9 cellular contexts compared by ENCODE assay signal in the genomic region with DNA sequence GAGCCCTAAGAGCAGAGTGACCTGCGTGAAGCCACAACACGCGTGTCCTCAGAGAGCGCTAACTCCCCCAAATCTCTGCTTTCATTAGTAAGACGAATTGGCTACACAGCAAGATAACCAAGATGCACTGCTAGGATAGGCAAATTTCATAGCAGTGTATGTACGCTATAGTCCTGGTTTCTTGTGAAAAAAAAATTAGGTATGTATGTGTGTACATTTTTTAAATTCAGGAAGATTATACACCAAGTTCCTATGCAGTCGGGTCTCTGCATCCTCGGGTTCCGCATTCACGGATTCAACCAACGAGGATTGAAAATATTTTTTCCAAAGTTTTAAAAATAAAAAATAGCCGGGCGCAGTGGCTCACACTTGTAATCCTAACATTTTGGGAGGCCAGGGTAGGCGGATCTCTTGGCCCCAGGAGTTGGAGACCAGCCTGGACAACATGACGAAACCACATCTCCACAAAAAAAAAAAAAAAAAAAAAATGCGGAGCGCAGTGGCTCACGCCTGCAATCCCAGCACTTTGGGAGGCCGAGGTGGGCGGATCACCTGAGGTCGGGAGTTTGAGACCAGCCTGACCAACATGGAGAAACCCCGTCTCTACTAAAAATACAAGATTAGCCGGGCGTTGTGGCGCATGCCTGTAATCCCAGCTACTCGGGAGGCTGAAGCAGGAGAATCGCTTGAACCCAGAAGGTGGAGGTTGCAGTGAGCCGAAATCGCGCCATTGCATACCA. TPM values are rescaled to one million over a fixed set of nuclear protein-coding genes. Genes with fewer than 3 reads are reported as not detected.
DNase-seq lines count a peak whose midpoint lies in the region; ATAC-seq and TF ChIP-seq lines count a peak whose summit lies in the region.
"Not testable (repeated sequence)": the region's sequence is repeated elsewhere in the genome, so short reads cannot be mapped to it uniquely, and the experiment has no call there.
"Had no signal": no experiment of that assay in that cellular context is flagged by ENCODE, and none has a peak within 500 bp of the region (broad histone marks: within the 10 kb centered on the region; RNA-seq: fewer than 3 reads in every experiment).

No MANE protein-coding gene starts in this region.

- peaks cover 16% of the 10 kb centered on the region for H3K36me3 Mint-ChIP-seq in CD8-positive, alpha-beta T cell
- not testable (repeated sequence) for H3K36me3 Mint-ChIP-seq in activated naive CD8-positive, alpha-beta T cell treated with anti-CD3 and anti-CD28 coated beads for 36 hours; endodermal cell (ENCODE audit: low read depth); nephron progenitor cell (ENCODE audit: low read depth)

- WGBS in endodermal cell (ENCODE audit: insufficient coverage in 1 of 2, insufficient read length in 1 of 2), 2 experiments = 2 to 73% methylated on average over 5 to 30 of the region's 30 CpGs
- 44% methylated on average over 30 of the region's 30 CpGs for WGBS in suprapubic skin

- H3K27me3 ChIP-seq in CD8-positive, alpha-beta T cell (ENCODE audit: insufficient read depth, low read length); RWPE2 (ENCODE audit: insufficient read depth, poor library complexity, severe bottlenecking); endodermal cell (ENCODE audit: control insufficient read depth, insufficient read depth, low read length, poor library complexity, severe bottlenecking); suprapubic skin: not testable (repeated sequence)

- H3K27ac ChIP-seq in CD8-positive, alpha-beta T cell (ENCODE audit: low read depth, low read length) = peak overlapping the region; percentile 80
- H3K27ac ChIP-seq in RWPE2 (ENCODE audit: poor library complexity, severe bottlenecking) (peak overlapping the region; percentile 22), endodermal cell (ENCODE audit: low read depth, low read length) (peak overlapping the region; percentile 86), suprapubic skin (peak overlapping the region; percentile 75)

- H3K4me3 Mint-ChIP-seq in CD8-positive, alpha-beta T cell = peak overlapping the region; percentile 97
- peak overlapping the region; percentile 85 for H3K4me3 Mint-ChIP-seq in activated naive CD8-positive, alpha-beta T cell treated with anti-CD3 and anti-CD28 coated beads for 36 hours
- H3K4me3 Mint-ChIP-seq in endodermal cell (peak overlapping the region; percentile 81), nephron progenitor cell (peak overlapping the region; percentile 95)

- TF ChIP-seq EP300 in suprapubic skin (IDR thresholded peaks at IDR 0.05) = not testable (repeated sequence)

- peaks cover 12% of the 10 kb centered on the region for H3K4me1 ChIP-seq in CD8-positive, alpha-beta T cell (ENCODE audit: insufficient read depth, low read length)
- not testable (repeated sequence) for H3K4me1 ChIP-seq in RWPE2 (ENCODE audit: insufficient read depth, poor library complexity, severe bottlenecking); endodermal cell (ENCODE audit: control insufficient read depth, insufficient read depth, low read length)
- H3K4me1 ChIP-seq in suprapubic skin = peaks cover 30% of the 10 kb centered on the region

- intact Hi-C loops in CD8-positive, alpha-beta T cell (cut with DNase I, micrococcal nuclease) = loop anchor here (1.0 to 5.0 kb wide), 19 partner anchors 41 to 1960 kb away; partner anchors contain the start of genes AGBL3 (in 2 of the 2), BPGM (in 2 of the 2), CYREN (in 2 of the 2) and EXOC4 (in 2 of the 2)

- peak; percentile 12 for ATAC-seq in CD8-positive, alpha-beta T cell
- peak; percentile 25 for ATAC-seq in HG03135 (IDR thresholded peaks at IDR 0.05; ENCODE audit: unreplicated experiment)
- not testable (repeated sequence) for ATAC-seq in RWPE2 (ENCODE audit: low read depth)

- H3K36me3 ChIP-seq in CD8-positive, alpha-beta T cell (ENCODE audit: insufficient read depth, low read length); RWPE2 (ENCODE audit: low read depth); endodermal cell (ENCODE audit: control insufficient read depth, insufficient read depth, low read length); suprapubic skin: not testable (repeated sequence)

- H3K4me3 ChIP-seq in CD8-positive, alpha-beta T cell (ENCODE audit: low read depth, low read length) = peak overlapping the region; percentile 91
- peak overlapping the region; percentile 93 for H3K4me3 ChIP-seq in RWPE2 (ENCODE audit: severe bottlenecking)
- H3K4me3 ChIP-seq in endodermal cell (ENCODE audit: low read length) = peak overlapping the region; percentile 82
- peak overlapping the region; percentile 76 for H3K4me3 ChIP-seq in iPS-18c (ENCODE audit: insufficient read depth, low read depth, low read length)
- H3K4me3 ChIP-seq in suprapubic skin = peak overlapping the region; percentile 68

- H3K27ac Mint-ChIP-seq in CD8-positive, alpha-beta T cell = peak overlapping the region; percentile 91
- H3K27ac Mint-ChIP-seq in activated naive CD8-positive, alpha-beta T cell treated with anti-CD3 and anti-CD28 coated beads for 36 hours = peak overlapping the region; percentile 80
- peak overlapping the region; percentile 89 for H3K27ac Mint-ChIP-seq in endodermal cell
- peak overlapping the region; percentile 13 for H3K27ac Mint-ChIP-seq in nephron progenitor cell

- CTCF ChIA-PET in CD8-positive, alpha-beta T cell (lab: Charles Lee) = interaction anchor here (1.2 kb wide), 1 partner anchor 25 kb away, joined by 3 read pairs; no protein-coding TSS in a partner anchor

- POLR2A ChIA-PET in CD8-positive, alpha-beta T cell (lab: Charles Lee) = interaction anchor here (0.8 to 3.6 kb wide), 5 partner anchors 42 to 225 kb away, joined by 3 to 23 read pairs (median 8); partner anchors contain the start of genes CYREN and TMEM140

- H3K9me3 Mint-ChIP-seq in CD8-positive, alpha-beta T cell; activated naive CD8-positive, alpha-beta T cell treated with anti-CD3 and anti-CD28 coated beads for 36 hours; endodermal cell; nephron progenitor cell: not testable (repeated sequence)

- H3K9ac ChIP-seq in endodermal cell (ENCODE audit: extremely low read depth, low read length, poor library complexity, severe bottlenecking) = peak overlapping the region; percentile 51

- not testable (repeated sequence) for H3K9me3 ChIP-seq in CD8-positive, alpha-beta T cell (ENCODE audit: low read length); RWPE2 (ENCODE audit: severe bottlenecking); endodermal cell (ENCODE audit: control insufficient read depth, low read length); iPS-18c (ENCODE audit: control insufficient read depth, insufficient read depth, low read length); suprapubic skin

- H3K27me3 Mint-ChIP-seq in CD8-positive, alpha-beta T cell (ENCODE audit: low read depth); activated naive CD8-positive, alpha-beta T cell treated with anti-CD3 and anti-CD28 coated beads for 36 hours: not testable (repeated sequence)
- peaks cover 10% of the 10 kb centered on the region for H3K27me3 Mint-ChIP-seq in endodermal cell (ENCODE audit: insufficient read depth)
- H3K27me3 Mint-ChIP-seq in nephron progenitor cell (ENCODE audit: low read depth, poor library complexity) = peaks cover 10% of the 10 kb centered on the region

- peaks cover 37% of the 10 kb centered on the region for H3K4me1 Mint-ChIP-seq in CD8-positive, alpha-beta T cell (ENCODE audit: low read depth)
- H3K4me1 Mint-ChIP-seq in activated naive CD8-positive, alpha-beta T cell treated with anti-CD3 and anti-CD28 coated beads for 36 hours = peaks cover 33% of the 10 kb centered on the region
- peaks cover 12% of the 10 kb centered on the region for H3K4me1 Mint-ChIP-seq in endodermal cell
- peaks cover 29% of the 10 kb centered on the region for H3K4me1 Mint-ChIP-seq in nephron progenitor cell

- not testable (repeated sequence) for DNase-seq in CD8-positive, alpha-beta T cell; RWPE2 (ENCODE audit: low spot score); activated naive CD8-positive, alpha-beta T cell treated with anti-CD3 and anti-CD28 coated beads for 36 hours; endodermal cell; nephron progenitor cell; suprapubic skin (ENCODE audit: low spot score in 2 of 2)

- TF ChIP-seq POLR2A in suprapubic skin (IDR thresholded peaks at IDR 0.05) = not testable (repeated sequence)

- not testable (repeated sequence) for TF ChIP-seq CTCF in CD8-positive, alpha-beta T cell (IDR thresholded peaks at IDR 0.05); RWPE2 (IDR thresholded peaks at IDR 0.05; ENCODE audit: poor library complexity, severe bottlenecking); endodermal cell (conservative IDR thresholded peaks at IDR 0.05); nephron progenitor cell (IDR thresholded peaks at IDR 0.05); suprapubic skin (IDR thresholded peaks at IDR 0.05)

RNA-seq across cellular contexts. Expression of gene WDR91, which starts 0.8 kb away (rescaled TPM):
- total RNA-seq in CD8-positive, alpha-beta T cell = 10 to 100 TPM; 43.3 to 46.6 TPM
- 10 to 100 TPM; 12.3 to 14.0 TPM for total RNA-seq in activated naive CD8-positive, alpha-beta T cell treated with anti-CD3 and anti-CD28 coated beads for 36 hours
- total RNA-seq in endodermal cell = 1 to 10 TPM; 8.2 to 9.6 TPM
- 11.9 TPM for polyA plus RNA-seq in endodermal cell (2013, experiment 1 of 2)
- polyA plus RNA-seq in endodermal cell (2013, experiment 2 of 2) = 14.5 TPM
- 10 to 100 TPM; 18.1 to 38.9 (median 29.4) TPM for total RNA-seq in suprapubic skin

RNA-seq across cellular contexts. Expression of gene STRA8, which starts 21.5 kb away (rescaled TPM):
- total RNA-seq in CD8-positive, alpha-beta T cell = not detected
- total RNA-seq in activated naive CD8-positive, alpha-beta T cell treated with anti-CD3 and anti-CD28 coated beads for 36 hours = not detected
- total RNA-seq in endodermal cell (not detected), suprapubic skin (1 to 10 TPM in 1 of 4 donors, not detected in 3; 6.8 TPM)
- not detected for polyA plus RNA-seq in endodermal cell (2013, experiment 1 of 2)
- polyA plus RNA-seq in endodermal cell (2013, experiment 2 of 2) = not detected
- total RNA-seq: left colon had no signal

RNA-seq across cellular contexts. Expression of gene CYREN, which starts 41.6 kb away (rescaled TPM):
- total RNA-seq in CD8-positive, alpha-beta T cell = 10 to 100 TPM; 14.0 to 15.2 TPM
- total RNA-seq in activated naive CD8-positive, alpha-beta T cell treated with anti-CD3 and anti-CD28 coated beads for 36 hours = 10 to 100 TPM; 51.7 to 54.4 TPM
- 10 to 100 TPM; 60.6 to 67.8 TPM for total RNA-seq in endodermal cell
- polyA plus RNA-seq in endodermal cell (2013, experiment 1 of 2) = 38.5 TPM
- 29.7 TPM for polyA plus RNA-seq in endodermal cell (2013, experiment 2 of 2)
- total RNA-seq in suprapubic skin = 10 to 100 TPM; 25.2 to 40.0 (median 32.4) TPM

Comparison
In these comparisons a context has a peak if more than half of its experiments do, and no peak if none do; other contexts are left out.
1. H3K27ac ChIP-seq: peak in every context shown above with its lines; median percentile 86 in endodermal cell; 80 in CD8-positive, alpha-beta T cell; 75 in suprapubic skin; 22 in RWPE2.
2. H3K27ac Mint-ChIP-seq: peak in every context shown above with its lines; median percentile 91 in CD8-positive, alpha-beta T cell; 89 in endodermal cell; 80 in activated naive CD8-positive, alpha-beta T cell treated with anti-CD3 and anti-CD28 coated beads for 36 hours; 13 in nephron progenitor cell.